In genomic region chr18:27073404-27073830, GRCh38 we compare ENCODE assay signal across 1 cellular context.
TF ChIP-seq lines count a peak whose summit lies in the region.

No MANE protein-coding gene starts in this region.

TF ChIP-seq in GM12878, 131 proteins besides CTCF, POLR2A, EP300 and RAD21 (continued from another document):
- TF ChIP-seq IRF3 (IDR thresholded peaks at IDR 0.05) = no peak
- TF ChIP-seq TARDBP (IDR thresholded peaks at IDR 0.05; ENCODE audit: borderline replicate concordance) = no peak
- no peak for TF ChIP-seq RBBP5 (conservative IDR thresholded peaks at IDR 0.05)
- TF ChIP-seq PRDM15 (CRISPR knock-in tag; IDR thresholded peaks at IDR 0.05) = no peak
- no peak for TF ChIP-seq EZH2 (IDR thresholded peaks at IDR 0.05; ENCODE audit: borderline replicate concordance, control insufficient read depth, low read depth, low read length)
- TF ChIP-seq JUNB (IDR thresholded peaks at IDR 0.05) = peak; percentile 17; the same call in 1 of the 2 replicates
- peak; percentile 67 for TF ChIP-seq RUNX3 (IDR thresholded peaks at IDR 0.05; ENCODE audit: low read length)
- peak in 1 of 2 experiments; percentile 34; a peak in 1 of 4 replicates for TF ChIP-seq BHLHE40 (IDR thresholded peaks at IDR 0.05; ENCODE audit: borderline replicate concordance in 1 of 2, low read depth in 2 of 2, low read length in 1 of 2)
- peak; percentile 43 to 46; a peak in 1 of 4 replicates for TF ChIP-seq IKZF2 (IDR thresholded peaks at IDR 0.05)
- TF ChIP-seq USF1 (IDR thresholded peaks at IDR 0.05; ENCODE audit: borderline replicate concordance, extremely low read length, insufficient read depth, low read depth, low read length) = no peak
- peak; percentile 88 for TF ChIP-seq DPF2 (IDR thresholded peaks at IDR 0.05)
- peak in 1 of 2 experiments; percentile 83; a peak in 2 of 3 replicates for TF ChIP-seq EGR1 (IDR thresholded peaks at IDR 0.05; ENCODE audit: borderline replicate concordance in 1 of 2, low read depth in 2 of 2, low read length in 2 of 2)
- no peak for TF ChIP-seq NFYA (IDR thresholded peaks at IDR 0.05; ENCODE audit: borderline replicate concordance, low read depth, low read length)
- TF ChIP-seq SREBF2 (IDR thresholded peaks at IDR 0.05; ENCODE audit: low read length) = no peak
- TF ChIP-seq POU2F2 (IDR thresholded peaks at IDR 0.05; ENCODE audit: borderline replicate concordance, low read depth, low read length) = no peak
- peak; percentile 49; the same call in 1 of the 2 replicates for TF ChIP-seq BCL11A (IDR thresholded peaks at IDR 0.05; ENCODE audit: low read depth, low read length)
- TF ChIP-seq EED (IDR thresholded peaks at IDR 0.05; ENCODE audit: low read depth) = peak; percentile 39; the same call in 1 of the 2 replicates
- TF ChIP-seq NBN (IDR thresholded peaks at IDR 0.05) = no peak
- no peak for TF ChIP-seq FOS (IDR thresholded peaks at IDR 0.05; ENCODE audit: borderline replicate concordance, extremely low read depth, insufficient read length)
- no peak for TF ChIP-seq SREBF1 (IDR thresholded peaks at IDR 0.05; ENCODE audit: low read length)
- peak; percentile 75; the same call in 1 of the 2 replicates for TF ChIP-seq MEF2A (IDR thresholded peaks at IDR 0.05; ENCODE audit: insufficient read depth, low read depth, low read length)
- peak; percentile 45; the same call in 1 of the 2 replicates for TF ChIP-seq IRF4 (IDR thresholded peaks at IDR 0.05; ENCODE audit: low read depth, low read length)
- peak; percentile 92 for TF ChIP-seq SPI1 (IDR thresholded peaks at IDR 0.05; ENCODE audit: borderline replicate concordance, insufficient read depth, low read depth, low read length)
- TF ChIP-seq NFIC (IDR thresholded peaks at IDR 0.05; ENCODE audit: low read depth, low read length) = 0 out of 2 replicates have a peak, but pooled peaks have one; percentile 22
- no peak for TF ChIP-seq CHD1 (IDR thresholded peaks at IDR 0.05; ENCODE audit: low read depth, low read length)
- TF ChIP-seq CREB1 (IDR thresholded peaks at IDR 0.05; ENCODE audit: low read depth) = peak; percentile 67
- TF ChIP-seq PAX5 (IDR thresholded peaks at IDR 0.05; ENCODE audit: borderline replicate concordance, low read depth, low read length) = peak; percentile 45; the same call in 1 of the 2 replicates
- TF ChIP-seq ZNF24 (IDR thresholded peaks at IDR 0.05) = no peak
- no peak for TF ChIP-seq ZSCAN29 (IDR thresholded peaks at IDR 0.05)
- TF ChIP-seq IKZF1 (conservative IDR thresholded peaks at IDR 0.05) = peak; percentile 41
- no peak for TF ChIP-seq ZNF217 (IDR thresholded peaks at IDR 0.05)
- peak; percentile 86 for TF ChIP-seq MEF2B (IDR thresholded peaks at IDR 0.05; ENCODE audit: partially characterized antibody, poor library complexity, severe bottlenecking)
